ENCODE assay signal across 22 cellular contexts in the genomic region with DNA sequence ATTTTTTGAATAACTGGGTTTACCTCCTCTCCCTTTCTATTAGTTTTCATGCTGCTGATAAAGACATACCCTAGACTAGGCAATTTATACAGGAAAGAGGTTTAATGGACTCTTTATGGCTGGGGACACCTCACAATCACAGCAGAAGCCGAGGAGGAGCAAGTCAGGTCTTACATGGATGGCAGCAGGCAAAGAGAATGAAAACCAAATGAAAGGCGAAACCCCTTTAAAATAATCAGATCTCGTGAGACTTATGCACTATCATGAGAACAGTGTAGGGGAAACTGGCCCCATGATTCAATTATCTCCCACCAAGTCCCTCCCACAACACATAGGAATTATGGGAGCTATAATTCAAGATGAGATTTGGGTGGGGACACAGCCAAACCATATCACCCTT. TPM values are rescaled to one million over a fixed set of nuclear protein-coding genes. Genes with fewer than 3 reads are reported as not detected.
DNase-seq lines count a peak whose midpoint lies in the region; ATAC-seq and TF ChIP-seq lines count a peak whose summit lies in the region.
"Had no signal": no experiment of that assay in that cellular context is flagged by ENCODE, and none has a peak within 500 bp of the region (broad histone marks: within the 10 kb centered on the region; RNA-seq: fewer than 3 reads in every experiment).

No MANE protein-coding gene starts in this region.

- H3K79me2 ChIP-seq in hepatocyte = peaks cover 29% of the 10 kb centered on the region

- H3K4me1 Mint-ChIP-seq in activated T-cell treated with anti-CD3 and anti-CD28 coated beads, Interleukin-2, amount 50 U/mL, for 72 hours (ENCODE audit: low read depth) = peaks cover 5% of the 10 kb centered on the region
- H3K4me1 Mint-ChIP-seq in Caco-2 (ENCODE audit: low read depth, unreplicated experiment) (no peaks in the 10 kb centered on the region), nephron (no peaks in the 10 kb centered on the region), T-helper 17 cell (peaks cover 3% of the 10 kb centered on the region)
- H3K4me1 Mint-ChIP-seq in activated T-helper 2 cell treated with anti-CD3 and anti-CD28 coated beads, Interferon-gamma antibody, Interleukin-2, Interleukin-4, amounts not matched to agents 10 μg/mL and 5 μg/mL and 100 μg/mL, durations not matched to agents 14 hours and 24 hours and 36 hours (ENCODE audit: low read depth) = peaks cover 8% of the 10 kb centered on the region
- H3K4me1 Mint-ChIP-seq: mesothelial cell of epicardium had no signal

- intact Hi-C loops in Caco-2 (cut with micrococcal nuclease; ENCODE audit: unreplicated experiment) = no loop called here
- intact Hi-C loops in activated T-helper 2 cell treated with anti-CD3 and anti-CD28 coated beads, Interferon-gamma antibody, Interleukin-2, Interleukin-4, amounts not matched to agents 10 μg/mL and 5 μg/mL and 100 μg/mL, durations not matched to agents 14 hours and 24 hours and 36 hours (cut with micrococcal nuclease) = no loop called here

- H3K36me3 ChIP-seq in Caco-2 (ENCODE audit: control insufficient read depth, insufficient read depth, low read length) (no peaks in the 10 kb centered on the region), hepatocyte (replicated peaks; ENCODE audit: insufficient read depth, low read depth) (no peaks in the 10 kb centered on the region)
- H3K36me3 ChIP-seq: thoracic aorta had no signal

- BruUV-seq in Caco-2 (replicated peaks; lab: Mats Ljungman, UMichigan) = no TSS peak

- POLR2A ChIA-PET in Caco-2 (lab: Charles Lee) = no interaction called here

- H2AFZ ChIP-seq in hepatocyte = no peak overlapping the region

- TF ChIP-seq CTCF in Caco-2 (IDR thresholded peaks at IDR 0.05; ENCODE audit: insufficient read depth in 1 of 2, low read depth in 1 of 2, low read length in 1 of 2, severe bottlenecking in 1 of 2, unreplicated experiment in 1 of 2) (no peak), nephron (IDR thresholded peaks at IDR 0.05; ENCODE audit: unreplicated experiment in 3 of 3) (no peak), hepatocyte (IDR thresholded peaks at IDR 0.05; ENCODE audit: poor library complexity) (no peak)

- peaks cover 21% of the 10 kb centered on the region for H4K20me1 ChIP-seq in hepatocyte (ENCODE audit: insufficient read depth, poor library complexity, severe bottlenecking)

- H3K4me3 Mint-ChIP-seq in activated T-cell treated with anti-CD3 and anti-CD28 coated beads, Interleukin-2, amount 50 U/mL, for 72 hours = peak overlapping the region in 1 of 2 donors; percentile 3
- peak overlapping the region; percentile 20 for H3K4me3 Mint-ChIP-seq in Caco-2 (ENCODE audit: unreplicated experiment)
- H3K4me3 Mint-ChIP-seq in activated T-helper 2 cell treated with anti-CD3 and anti-CD28 coated beads, Interferon-gamma antibody, Interleukin-2, Interleukin-4, amounts not matched to agents 10 μg/mL and 5 μg/mL and 100 μg/mL, durations not matched to agents 14 hours and 24 hours and 36 hours (ENCODE audit: low read depth) = peak overlapping the region; percentile 27
- peak overlapping the region; percentile 43 to 70 (median 56) for H3K4me3 Mint-ChIP-seq in nephron
- H3K4me3 Mint-ChIP-seq in T-helper 17 cell = no peak overlapping the region
- H3K4me3 Mint-ChIP-seq: mesothelial cell of epicardium had no signal

- H3K27me3 ChIP-seq in Caco-2 (replicated peaks; ENCODE audit: control insufficient read depth, insufficient read depth, low read length) (no peaks in the 10 kb centered on the region), hepatocyte (no peaks in the 10 kb centered on the region)
- H3K27me3 ChIP-seq: foreskin keratinocyte had no signal

- CTCF ChIA-PET in Caco-2 (lab: Charles Lee) = no interaction called here

- no peak overlapping the region for H3K4me2 ChIP-seq in hepatocyte

- peak overlapping the region; percentile 86 for H3K27ac Mint-ChIP-seq in activated T-cell treated with anti-CD3 and anti-CD28 coated beads, Interleukin-2, amount 50 U/mL, for 72 hours
- peak overlapping the region; percentile 50 for H3K27ac Mint-ChIP-seq in Caco-2 (ENCODE audit: unreplicated experiment)
- no peak overlapping the region for H3K27ac Mint-ChIP-seq in activated T-helper 2 cell treated with anti-CD3 and anti-CD28 coated beads, Interferon-gamma antibody, Interleukin-2, Interleukin-4, amounts not matched to agents 10 μg/mL and 5 μg/mL and 100 μg/mL, durations not matched to agents 14 hours and 24 hours and 36 hours
- H3K27ac Mint-ChIP-seq in nephron = peak overlapping the region in 2 of 3 experiments; percentile 29 to 40
- H3K27ac Mint-ChIP-seq in T-helper 17 cell = no peak overlapping the region
- H3K27ac Mint-ChIP-seq: mesothelial cell of epicardium, progenitor cell of endocrine pancreas had no signal

- H3K27me3 Mint-ChIP-seq in activated T-cell treated with anti-CD3 and anti-CD28 coated beads, Interleukin-2, amount 50 U/mL, for 72 hours (ENCODE audit: low read depth) = no peaks in the 10 kb centered on the region
- H3K27me3 Mint-ChIP-seq in Caco-2 (ENCODE audit: insufficient read depth, unreplicated experiment) (no peaks in the 10 kb centered on the region), nephron (ENCODE audit: low read depth) (no peaks in the 10 kb centered on the region), T-helper 17 cell (no peaks in the 10 kb centered on the region)
- H3K27me3 Mint-ChIP-seq in activated T-helper 2 cell treated with anti-CD3 and anti-CD28 coated beads, Interferon-gamma antibody, Interleukin-2, Interleukin-4, amounts not matched to agents 10 μg/mL and 5 μg/mL and 100 μg/mL, durations not matched to agents 14 hours and 24 hours and 36 hours (ENCODE audit: low read depth) = no peaks in the 10 kb centered on the region
- H3K27me3 Mint-ChIP-seq: progenitor cell of endocrine pancreas had no signal

- H3K27ac ChIP-seq in hepatocyte = no peak overlapping the region
- H3K27ac ChIP-seq: foreskin keratinocyte, thoracic aorta had no signal

- no peaks in the 10 kb centered on the region for H3K9me2 ChIP-seq in hepatocyte (replicated peaks; ENCODE audit: insufficient read depth)

- 90% methylated on average over 3 of the region's 3 CpGs for WGBS in hepatocyte (ENCODE audit: low lambda C conversion rate, missing lambda C conversion rate)

- no peak for ATAC-seq in activated T-cell treated with anti-CD3 and anti-CD28 coated beads, Interleukin-2, amount 50 U/mL, for 72 hours (replicated peaks in 1 of 2)
- no peak for ATAC-seq in T-helper 17 cell
- ATAC-seq: activated CD4-positive, CD25-positive, alpha-beta regulatory T cell treated with anti-CD3 and anti-CD28 coated beads, Interleukin-2, amount 50 U/mL, for 24 hours; foreskin keratinocyte; GM12878; left ventricle myocardium superior had no signal

- H3K9me3 ChIP-seq in Caco-2 = no peaks in the 10 kb centered on the region
- no peaks in the 10 kb centered on the region for H3K9me3 ChIP-seq in T-helper 17 cell (ENCODE audit: control insufficient read depth, low read length, poor library complexity, severe bottlenecking)
- no peaks in the 10 kb centered on the region for H3K9me3 ChIP-seq in hepatocyte (ENCODE audit: low read depth)
- H3K9me3 ChIP-seq: thoracic aorta had no signal

- no peak for DNase-seq in activated T-cell treated with anti-CD3 and anti-CD28 coated beads, Interleukin-2, amount 50 U/mL, for 72 hours
- no peak for DNase-seq in activated T-cell treated with anti-CD3 and anti-CD28 coated beads, Interleukin-2, amount 50 U/mL, for 1 hour
- no peak for DNase-seq in Caco-2
- no peak for DNase-seq in activated T-helper 2 cell treated with anti-CD3 and anti-CD28 coated beads, Interferon-gamma antibody, Interleukin-2, Interleukin-4, amounts not matched to agents 10 μg/mL and 5 μg/mL and 100 μg/mL, durations not matched to agents 14 hours and 24 hours and 36 hours (ENCODE audit: low spot score)
- no peak for DNase-seq in SW480 (ENCODE audit: low spot score)
- no peak for DNase-seq in T-helper 17 cell
- no peak for DNase-seq in hepatocyte (ENCODE audit: low spot score)
- DNase-seq: DMS79, foreskin keratinocyte, HCEC 1CT, hippocampal formation, left ventricle myocardium superior, MM.1S, NCI-H1436, NCI-H2171, NCI-H524 had no signal

- H3K4me3 ChIP-seq in Caco-2 (ENCODE audit: low read depth, low read length) = no peak overlapping the region
- H3K4me3 ChIP-seq in hepatocyte = no peak overlapping the region
- H3K4me3 ChIP-seq: GM12878, thoracic aorta had no signal

- peaks cover 2 to 7% of the 10 kb centered on the region in 2 donors for H3K9me3 Mint-ChIP-seq in activated T-cell treated with anti-CD3 and anti-CD28 coated beads, Interleukin-2, amount 50 U/mL, for 72 hours
- H3K9me3 Mint-ChIP-seq in Caco-2 (ENCODE audit: unreplicated experiment) = peaks cover 16% of the 10 kb centered on the region
- peaks cover 11% of the 10 kb centered on the region for H3K9me3 Mint-ChIP-seq in activated T-helper 2 cell treated with anti-CD3 and anti-CD28 coated beads, Interferon-gamma antibody, Interleukin-2, Interleukin-4, amounts not matched to agents 10 μg/mL and 5 μg/mL and 100 μg/mL, durations not matched to agents 14 hours and 24 hours and 36 hours
- peaks cover 3% of the 10 kb centered on the region for H3K9me3 Mint-ChIP-seq in nephron

- H3K36me3 Mint-ChIP-seq in activated T-cell treated with anti-CD3 and anti-CD28 coated beads, Interleukin-2, amount 50 U/mL, for 72 hours (ENCODE audit: insufficient read depth in 2 of 2) = peaks cover 11 to 24% of the 10 kb centered on the region in 2 donors
- peaks cover 13% of the 10 kb centered on the region for H3K36me3 Mint-ChIP-seq in Caco-2 (ENCODE audit: insufficient read depth, unreplicated experiment)
- peaks cover 21% of the 10 kb centered on the region for H3K36me3 Mint-ChIP-seq in activated T-helper 2 cell treated with anti-CD3 and anti-CD28 coated beads, Interferon-gamma antibody, Interleukin-2, Interleukin-4, amounts not matched to agents 10 μg/mL and 5 μg/mL and 100 μg/mL, durations not matched to agents 14 hours and 24 hours and 36 hours (ENCODE audit: low read depth)
- no peaks in the 10 kb centered on the region for H3K36me3 Mint-ChIP-seq in nephron (ENCODE audit: low read depth)
- peaks cover 5% of the 10 kb centered on the region for H3K36me3 Mint-ChIP-seq in T-helper 17 cell (ENCODE audit: low read depth)

- H3K4me1 ChIP-seq in Caco-2 (peaks cover 7% of the 10 kb centered on the region; the same call in 1 of the 2 replicates), hepatocyte (ENCODE audit: insufficient read depth) (peaks cover 11% of the 10 kb centered on the region)

RNA-seq across cellular contexts. Expression of gene RSL24D1, which starts 2.0 kb away (rescaled TPM):
- 100 to 1,000 TPM; 181 to 207 TPM for total RNA-seq in activated T-cell treated with anti-CD3 and anti-CD28 coated beads, Interleukin-2, amount 50 U/mL, for 72 hours
- total RNA-seq in Caco-2 (2022) (122 and 124 TPM in 2 replicates), T-helper 17 cell (100 to 1,000 TPM; 120 TPM), hepatocyte (88.7 and 96.7 TPM in 2 replicates)
- total RNA-seq in activated T-helper 2 cell treated with anti-CD3 and anti-CD28 coated beads, Interferon-gamma antibody, Interleukin-2, Interleukin-4, amounts not matched to agents 10 μg/mL and 5 μg/mL and 100 μg/mL, durations not matched to agents 14 hours and 24 hours and 36 hours = 94.0 and 97.0 TPM in 2 replicates
- polyA plus RNA-seq in hepatocyte = 39.7 and 43.1 TPM in 2 replicates

Comparison
In these comparisons a context has a peak if more than half of its experiments do, and no peak if none do; other contexts are left out.
1. H3K27ac Mint-ChIP-seq: peak in activated T-cell treated with anti-CD3 and anti-CD28 coated beads, Interleukin-2, amount 50 U/mL, for 72 hours (single experiment), Caco-2 (single experiment) and nephron (2 of 3); none in activated T-helper 2 cell treated with anti-CD3 and anti-CD28 coated beads, Interferon-gamma antibody, Interleukin-2, Interleukin-4, amounts not matched to agents 10 μg/mL and 5 μg/mL and 100 μg/mL, durations not matched to agents 14 hours and 24 hours and 36 hours (single experiment) and T-helper 17 cell (single experiment).